In the genomic region with DNA sequence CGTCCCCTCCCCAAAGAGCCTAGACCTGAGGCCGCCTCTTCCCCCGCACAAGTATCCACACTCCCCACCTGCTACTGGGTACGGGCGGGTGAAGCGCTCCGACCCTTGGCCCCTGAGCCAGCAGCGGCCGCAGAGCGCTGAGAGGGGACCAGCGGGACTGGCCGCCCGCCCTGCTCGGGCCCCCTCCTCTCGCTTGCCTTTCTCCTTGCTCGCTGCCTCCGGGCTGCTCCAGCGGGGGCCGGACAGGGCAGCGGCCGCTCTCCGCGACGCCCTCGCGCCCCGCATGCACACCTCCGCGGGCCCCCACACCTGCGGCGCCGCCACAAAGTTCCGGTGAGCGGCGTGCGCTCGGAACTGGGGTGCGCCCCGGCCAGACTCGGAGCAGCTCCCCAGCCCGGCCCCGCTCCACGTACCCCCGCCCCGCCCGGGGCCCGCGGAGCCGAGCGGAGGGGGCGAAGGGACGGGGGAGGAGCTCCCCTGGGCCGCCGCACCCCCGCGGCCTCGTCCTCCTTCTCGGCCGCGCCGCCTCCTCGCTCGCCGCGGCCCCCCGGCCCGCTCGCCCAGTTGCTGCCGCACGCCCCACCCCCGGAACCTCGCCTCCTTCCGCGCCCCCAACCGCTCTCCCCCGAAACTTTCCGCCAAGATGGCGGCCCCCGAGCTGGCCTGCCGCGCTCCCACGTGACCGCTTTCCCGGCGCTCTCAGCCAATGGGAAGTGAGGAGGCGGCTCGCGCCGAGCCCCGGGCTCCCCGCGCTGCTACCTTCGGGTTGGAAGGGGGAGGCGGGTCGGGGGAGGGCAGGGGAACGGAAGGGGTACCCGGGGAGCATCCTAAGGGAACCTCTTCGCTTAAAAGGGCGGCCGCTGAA, we compare ENCODE assay signal across 8 cellular contexts. TPM values are rescaled to one million over a fixed set of nuclear protein-coding genes. Genes with fewer than 3 reads are reported as not detected.
DNase-seq lines count a peak whose midpoint lies in the region; ATAC-seq and TF ChIP-seq lines count a peak whose summit lies in the region.

No MANE protein-coding gene starts in this region.

- H3K36me3 Mint-ChIP-seq in T-helper 1 cell treated with Interleukin-12 subunit alpha and Interleukin-12 subunit beta and Interleukin-4 antibody, amounts not matched to agents 30 μg/mL and 1 μg/mL, for 36 hours (ENCODE audit: low read depth): peaks cover 10% of the 10 kb centered on the region

- peak; percentile 64 for ATAC-seq in HG02870 (IDR thresholded peaks at IDR 0.05; ENCODE audit: unreplicated experiment)
- ATAC-seq in right cardiac atrium: peak; percentile 95 to 96

- peaks cover 28% of the 10 kb centered on the region for H3K27me3 Mint-ChIP-seq in T-helper 1 cell treated with Interleukin-12 subunit alpha and Interleukin-12 subunit beta and Interleukin-4 antibody, amounts not matched to agents 30 μg/mL and 1 μg/mL, for 36 hours (ENCODE audit: low read depth)

- under 1% methylated on average over 99 of the region's 100 CpGs for WGBS in right cardiac atrium

- H3K4me1 ChIP-seq in right cardiac atrium (ENCODE audit: control insufficient read depth, insufficient read depth, low read length) (no peaks in the 10 kb centered on the region), uterus (peaks cover 0 to 4% of the 10 kb centered on the region in 2 donors)

- H3K9me3 ChIP-seq in right cardiac atrium (ENCODE audit: control insufficient read depth, low read length) (no peaks in the 10 kb centered on the region), uterus (no peaks in the 10 kb centered on the region)

- H3K27ac ChIP-seq in angular gyrus (ENCODE audit: low read depth, low read length) (peak overlapping the region; percentile 86), right cardiac atrium (ENCODE audit: low read length) (peak overlapping the region; percentile 90), uterus (peak overlapping the region; percentile 92 to 93)

- H3K27me3 ChIP-seq in right cardiac atrium (ENCODE audit: control insufficient read depth, insufficient read depth) (no peaks in the 10 kb centered on the region), uterus (no peaks in the 10 kb centered on the region)

- H3K4me3 Mint-ChIP-seq in T-helper 1 cell treated with Interleukin-12 subunit alpha and Interleukin-12 subunit beta and Interleukin-4 antibody, amounts not matched to agents 30 μg/mL and 1 μg/mL, for 36 hours: peak overlapping the region; percentile 96

- DNase-seq in NCI-H1436 treated with DMSO at 0.1 percent for 48 hours (lab: John Stamatoyannopoulos, UW): peak; percentile 69
- DNase-seq in right cardiac atrium: peak; percentile 91 to 96 (median 96)
- DNase-seq in putamen (ENCODE audit: low spot score): peak; percentile 91
- DNase-seq in uterus: peak; percentile 82 to 87

- intact Hi-C loops in right cardiac atrium (cut with DNase I) (no loop called here), uterus (cut with DNase I; ENCODE audit: low total_unique reads) (no loop called here)

- peak overlapping the region; percentile 97 for H3K27ac Mint-ChIP-seq in T-helper 1 cell treated with Interleukin-12 subunit alpha and Interleukin-12 subunit beta and Interleukin-4 antibody, amounts not matched to agents 30 μg/mL and 1 μg/mL, for 36 hours

- TF ChIP-seq CTCF in uterus (IDR thresholded peaks at IDR 0.05): peak in 1 of 4 experiments; percentile 12

- peak; percentile 48 for TF ChIP-seq POLR2A in GM15510 (IDR thresholded peaks at IDR 0.05; ENCODE audit: borderline replicate concordance, extremely low read depth, insufficient read length)
- peak in 1 of 2 donors; percentile 20 for TF ChIP-seq POLR2A in uterus (IDR thresholded peaks at IDR 0.05)

- H3K36me3 ChIP-seq in uterus: no peaks in the 10 kb centered on the region

- H3K9me3 Mint-ChIP-seq in T-helper 1 cell treated with Interleukin-12 subunit alpha and Interleukin-12 subunit beta and Interleukin-4 antibody, amounts not matched to agents 30 μg/mL and 1 μg/mL, for 36 hours: no peaks in the 10 kb centered on the region

- peak overlapping the region; percentile 69 for H3K4me3 ChIP-seq in right cardiac atrium (ENCODE audit: low read length)
- H3K4me3 ChIP-seq in uterus: peak overlapping the region; percentile 78 to 84

- peaks cover 27% of the 10 kb centered on the region for H3K4me1 Mint-ChIP-seq in T-helper 1 cell treated with Interleukin-12 subunit alpha and Interleukin-12 subunit beta and Interleukin-4 antibody, amounts not matched to agents 30 μg/mL and 1 μg/mL, for 36 hours (ENCODE audit: low read depth)

RNA-seq across cellular contexts. Expression of a gene that starts 0.7 kb away (rescaled TPM):
- 10 to 100 TPM; 51.1 to 55.0 (median 53.0) TPM for total RNA-seq in right cardiac atrium
- polyA plus RNA-seq in right cardiac atrium: 14.6 TPM
- 100 to 1,000 TPM in 2 of 4 donors, 10 to 100 TPM in 2; 24.1 to 139 (median 82.9) TPM for total RNA-seq in uterus

Comparison
In these comparisons a context has a peak if more than half of its experiments do, and no peak if none do; other contexts are left out.
1. Peak in every context shown above with its lines: DNase-seq, ATAC-seq, H3K4me3 ChIP-seq and H3K27ac ChIP-seq.